22 cellular contexts compared by ENCODE assay signal in the genomic region with DNA sequence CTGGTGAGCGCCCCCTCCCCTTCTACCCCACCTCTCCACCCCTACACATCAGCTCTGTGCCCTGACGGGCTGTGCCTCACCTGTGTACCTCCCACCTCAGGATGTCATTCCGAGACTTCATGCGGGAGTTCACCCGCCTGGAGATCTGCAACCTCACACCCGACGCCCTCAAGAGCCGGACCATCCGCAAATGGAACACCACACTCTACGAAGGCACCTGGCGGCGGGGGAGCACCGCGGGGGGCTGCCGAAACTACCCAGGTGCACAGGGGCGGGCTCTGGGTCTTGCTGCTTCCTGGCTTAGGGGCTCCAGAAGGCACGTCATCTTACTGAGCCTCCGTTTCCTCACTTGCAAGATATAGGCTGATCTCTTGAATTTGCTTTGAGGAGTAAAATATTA. TPM values are rescaled to one million over a fixed set of nuclear protein-coding genes. Genes with fewer than 3 reads are reported as not detected.
"Had no signal": no experiment of that assay in that cellular context is flagged by ENCODE, and none has a peak within 500 bp of the region (broad histone marks: within the 10 kb centered on the region; RNA-seq: fewer than 3 reads in every experiment).

No MANE protein-coding gene starts in this region.

- H3K4me3 ChIP-seq: adrenal gland, breast epithelium had no signal

- DNase-seq: activated B cell treated with CpG ODN at 0.5 μM for 24 hours; activated CD4-positive, alpha-beta memory T cell treated with anti-CD3 and anti-CD28 coated beads for 36 hours; activated CD4-positive, alpha-beta T cell treated with anti-CD3 and anti-CD28 coated beads for 1 hour; activated CD4-positive, alpha-beta T cell treated with anti-CD3 and anti-CD28 coated beads, Interleukin-2, amount 10 ng/mL, durations not matched to agents 7 days and 5 days; activated naive CD4-positive, alpha-beta T cell treated with anti-CD3 and anti-CD28 coated beads, Interleukin-2, amount 50 U/mL, for 16 hours; activated naive CD8-positive, alpha-beta T cell treated with anti-CD3 and anti-CD28 coated beads, Interleukin-2, amount 10 ng/mL, durations not matched to agents 7 days and 5 days; activated T-cell treated with anti-CD3 and anti-CD28 coated beads, Interleukin-2, amount 50 U/mL, for 72 hours; aorta; caudate nucleus; Kasumi-1; KBM-7; NCI-H1105 treated with DMSO at 0.1 percent for 48 hours; NCI-H1436 treated with DMSO at 0.1 percent for 48 hours; NCI-H187; NCI-H2081; NCI-H510A treated with DMSO at 0.1 percent for 48 hours; NCI-H69; SHP77 treated with DMSO at 0.1 percent for 48 hours; T-helper 17 cell; T-helper 9 cell had no signal

- H3K4me3 Mint-ChIP-seq: activated B cell treated with CpG ODN at 0.5 μM for 24 hours; activated CD4-positive, alpha-beta memory T cell treated with anti-CD3 and anti-CD28 coated beads for 36 hours; activated CD4-positive, alpha-beta T cell treated with anti-CD3 and anti-CD28 coated beads, Interleukin-2, amount 10 ng/mL, durations not matched to agents 7 days and 5 days; activated naive CD8-positive, alpha-beta T cell treated with anti-CD3 and anti-CD28 coated beads, Interleukin-2, amount 10 ng/mL, durations not matched to agents 7 days and 5 days; activated T-cell treated with anti-CD3 and anti-CD28 coated beads, Interleukin-2, amount 50 U/mL, for 72 hours; T-helper 17 cell had no signal

- ATAC-seq: activated T-cell treated with anti-CD3 and anti-CD28 coated beads, Interleukin-2, amount 50 U/mL, for 72 hours; T-helper 17 cell had no signal

- H3K27ac Mint-ChIP-seq: activated CD4-positive, alpha-beta memory T cell treated with anti-CD3 and anti-CD28 coated beads for 36 hours; activated CD4-positive, alpha-beta T cell treated with anti-CD3 and anti-CD28 coated beads, Interleukin-2, amount 10 ng/mL, durations not matched to agents 7 days and 5 days; activated naive CD8-positive, alpha-beta T cell treated with anti-CD3 and anti-CD28 coated beads, Interleukin-2, amount 10 ng/mL, durations not matched to agents 7 days and 5 days; activated T-cell treated with anti-CD3 and anti-CD28 coated beads, Interleukin-2, amount 50 U/mL, for 72 hours; T-helper 17 cell had no signal

- H3K9me3 ChIP-seq: adrenal gland, breast epithelium had no signal

- H3K27ac ChIP-seq: adrenal gland, breast epithelium had no signal

- H3K27me3 ChIP-seq: adrenal gland, breast epithelium had no signal

- H3K9me3 Mint-ChIP-seq: activated B cell treated with CpG ODN at 0.5 μM for 24 hours; activated CD4-positive, alpha-beta memory T cell treated with anti-CD3 and anti-CD28 coated beads for 36 hours; activated CD4-positive, alpha-beta T cell treated with anti-CD3 and anti-CD28 coated beads, Interleukin-2, amount 10 ng/mL, durations not matched to agents 7 days and 5 days; activated naive CD8-positive, alpha-beta T cell treated with anti-CD3 and anti-CD28 coated beads, Interleukin-2, amount 10 ng/mL, durations not matched to agents 7 days and 5 days; activated T-cell treated with anti-CD3 and anti-CD28 coated beads, Interleukin-2, amount 50 U/mL, for 72 hours had no signal

- H3K27me3 Mint-ChIP-seq: activated B cell treated with CpG ODN at 0.5 μM for 24 hours; activated CD4-positive, alpha-beta memory T cell treated with anti-CD3 and anti-CD28 coated beads for 36 hours; activated CD4-positive, alpha-beta T cell treated with anti-CD3 and anti-CD28 coated beads, Interleukin-2, amount 10 ng/mL, durations not matched to agents 7 days and 5 days; activated naive CD8-positive, alpha-beta T cell treated with anti-CD3 and anti-CD28 coated beads, Interleukin-2, amount 10 ng/mL, durations not matched to agents 7 days and 5 days; T-helper 17 cell had no signal

RNA-seq across cellular contexts. Expression of a gene that starts 18.5 kb away (rescaled TPM):
- total RNA-seq: activated B cell treated with CpG ODN at 0.5 μM for 24 hours; activated CD4-positive, alpha-beta memory T cell treated with anti-CD3 and anti-CD28 coated beads for 36 hours; activated CD4-positive, alpha-beta T cell treated with anti-CD3 and anti-CD28 coated beads, Interleukin-2, amount 10 ng/mL, durations not matched to agents 7 days and 5 days; activated naive CD8-positive, alpha-beta T cell treated with anti-CD3 and anti-CD28 coated beads, Interleukin-2, amount 10 ng/mL, durations not matched to agents 7 days and 5 days; activated T-cell treated with anti-CD3 and anti-CD28 coated beads, Interleukin-2, amount 50 U/mL, for 72 hours; adrenal gland; aorta; breast epithelium had no signal
